12 cellular contexts compared by ENCODE assay signal in the genomic region with DNA sequence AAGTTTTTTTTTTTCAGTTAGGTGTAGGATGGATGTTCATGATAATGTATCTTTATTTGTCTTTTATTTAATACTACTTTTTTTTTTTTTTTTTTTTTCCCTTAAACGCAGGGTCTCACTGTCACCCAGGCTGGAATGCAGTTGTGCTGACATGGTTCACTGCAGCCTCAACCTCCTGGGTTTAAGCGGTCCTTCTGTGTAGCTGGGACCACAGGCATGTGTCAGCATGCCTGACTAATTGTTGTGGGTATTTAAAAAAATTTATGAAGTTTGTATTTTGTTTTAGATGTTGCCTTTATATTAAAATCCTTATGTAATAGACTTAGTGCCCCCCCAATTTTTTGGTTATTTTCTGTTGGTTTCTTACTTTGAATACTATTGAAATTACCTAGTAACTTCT. TPM values are rescaled to one million over a fixed set of nuclear protein-coding genes. Genes with fewer than 3 reads are reported as not detected.
DNase-seq lines count a peak whose midpoint lies in the region; ATAC-seq and TF ChIP-seq lines count a peak whose summit lies in the region.
"Had no signal": no experiment of that assay in that cellular context is flagged by ENCODE, and none has a peak within 500 bp of the region (broad histone marks: within the 10 kb centered on the region; RNA-seq: fewer than 3 reads in every experiment).

No MANE protein-coding gene starts in this region.

- H3K4me3 ChIP-seq in IMR-90 (ENCODE audit: insufficient read depth, low read depth, low read length) (no peak overlapping the region), astrocyte of the spinal cord (ENCODE audit: low read depth, low read length) (no peak overlapping the region), left lung (no peak overlapping the region)
- H3K4me3 ChIP-seq: tibial nerve had no signal

- intact Hi-C loops in IMR-90 (cut with micrococcal nuclease) (no loop called here), left lung (cut with DNase I) (no loop called here)

- no peak overlapping the region for H3K4me2 ChIP-seq in IMR-90 (ENCODE audit: low read depth, low read length)

- DNase-seq in activated CD4-positive, CD25-positive, alpha-beta regulatory T cell (lab: John Stamatoyannopoulos, UW), result no peak
- DNase-seq in IMR-90, result peak; percentile 64
- peak; percentile 58 for DNase-seq in astrocyte of the spinal cord (ENCODE audit: low read depth, low spot score)
- peak; percentile 57 for DNase-seq in non-pigmented ciliary epithelial cell (ENCODE audit: low read depth)
- no peak for DNase-seq in left lung
- DNase-seq in germinal center (ENCODE audit: low spot score), result no peak
- DNase-seq: activated CD4-positive, alpha-beta memory T cell treated with anti-CD3 and anti-CD28 coated beads, Interleukin-2, amount 10 ng/mL, durations not matched to agents 7 days and 5 days; SHP77; stimulated activated CD4-positive, alpha-beta T cell treated with anti-CD3 and anti-CD28 coated beads, Interleukin-1b, Interleukin-23, amount 100 ng/mL, for 48 hours had no signal

- H3K36me3 ChIP-seq in IMR-90 (ENCODE audit: control insufficient read depth, insufficient read depth, low read length) (no peaks in the 10 kb centered on the region), left lung (no peaks in the 10 kb centered on the region)
- H3K36me3 ChIP-seq: tibial nerve had no signal

- H4K20me1 ChIP-seq in IMR-90 (ENCODE audit: insufficient read depth, low read length), result peaks cover 18% of the 10 kb centered on the region

- H2BK15ac ChIP-seq in IMR-90 (ENCODE audit: low read depth, low read length), result no peak overlapping the region

- CTCF ChIA-PET in IMR-90 (lab: Yijun Ruan, JAX), result no interaction called here

- H2BK120ac ChIP-seq in IMR-90 (ENCODE audit: low read depth, low read length), result no peak overlapping the region

- no peak overlapping the region for H2AK9ac ChIP-seq in IMR-90 (replicated peaks; ENCODE audit: low read depth, low read length, poor library complexity)

- H2AFZ ChIP-seq in IMR-90 (replicated peaks; ENCODE audit: low read length, poor library complexity), result no peak overlapping the region

- H3K18ac ChIP-seq in IMR-90 (ENCODE audit: low read depth, low read length), result no peak overlapping the region

- no peak overlapping the region for H4K5ac ChIP-seq in IMR-90 (ENCODE audit: low read depth, low read length)

- H2BK5ac ChIP-seq in IMR-90 (ENCODE audit: low read depth, low read length, poor library complexity, severe bottlenecking), result no peak overlapping the region

- H4K8ac ChIP-seq in IMR-90 (ENCODE audit: low read depth in 2 of 2, low read length in 2 of 2), result no peak overlapping the region

- dilution Hi-C loops in IMR-90 (cut with HindIII; ENCODE audit: low sequenced_read_pairs, unreplicated experiment), result no loop called here

- POLR2A ChIA-PET in IMR-90 (lab: Charles Lee; ENCODE audit: unreplicated experiment), result interaction anchor here (0.6 kb wide), 2 partner anchors 29 to 152 kb away, joined by 4 read pairs; no protein-coding TSS in a partner anchor

- no peak overlapping the region for H2AK5ac ChIP-seq in IMR-90 (ENCODE audit: low read depth, low read length)

- peak; percentile 72 to 76 for ATAC-seq in activated CD4-positive, CD25-positive, alpha-beta regulatory T cell treated with anti-CD3 and anti-CD28 coated beads, Interleukin-2, amount 50 U/mL, for 24 hours
- ATAC-seq in IMR-90 (ENCODE audit: low read depth) (0 out of 2 replicates have a peak, but pooled peaks have one; percentile 23), left lung (no peak), GM19467 (IDR thresholded peaks at IDR 0.05; ENCODE audit: unreplicated experiment) (no peak)

- H3K9ac ChIP-seq in IMR-90 (ENCODE audit: low read depth, low read length), result no peak overlapping the region

- H3K27ac ChIP-seq in IMR-90 (ENCODE audit: insufficient read depth, low read length) (no peak overlapping the region), left lung (no peak overlapping the region)
- H3K27ac ChIP-seq: tibial nerve had no signal

- H3K4me1 ChIP-seq in IMR-90 (ENCODE audit: control insufficient read depth, insufficient read depth, low read length) (peaks cover 29% of the 10 kb centered on the region), left lung (peaks cover 8 to 31% of the 10 kb centered on the region in 2 donors)

- H3K9me3 ChIP-seq in IMR-90 (ENCODE audit: control insufficient read depth, insufficient read depth, low read length), result no peaks in the 10 kb centered on the region
- no peaks in the 10 kb centered on the region for H3K9me3 ChIP-seq in left lung
- H3K9me3 ChIP-seq: tibial nerve had no signal

- in situ Hi-C loops in IMR-90 (cut with MboI; ENCODE audit: low sequenced_read_pairs), result no loop called here
- in situ Hi-C loops in astrocyte of the spinal cord (cut with HindIII; ENCODE audit: low sequenced_read_pairs), result no loop called here

- TF ChIP-seq CTCF in IMR-90 (conservative IDR thresholded peaks at IDR 0.05; ENCODE audit: low read depth, low read length) (no peak), astrocyte of the spinal cord (IDR thresholded peaks at IDR 0.05; ENCODE audit: low read depth, low read length) (no peak), left lung (IDR thresholded peaks at IDR 0.05) (no peak)

- WGBS in IMR-90 (ENCODE audit: extremely low coverage in 2 of 2, insufficient read length in 1 of 2), 2 experiments, result no CpG with 5 or more reads among the region's 2 CpGs

- BruUV-seq in IMR-90 (replicated peaks; lab: Mats Ljungman, UMichigan), result no TSS peak

- H3K27me3 ChIP-seq in IMR-90 (ENCODE audit: control insufficient read depth, insufficient read depth, low read length), result no peaks in the 10 kb centered on the region
- H3K27me3 ChIP-seq in left lung, result no peaks in the 10 kb centered on the region
- H3K27me3 ChIP-seq: tibial nerve had no signal

- H3K4ac ChIP-seq in IMR-90 (ENCODE audit: low read depth, low read length), result no peak overlapping the region

- no peak overlapping the region for H3K56ac ChIP-seq in IMR-90 (ENCODE audit: extremely low read depth, insufficient read depth, low read length)

- TF ChIP-seq POLR2A in IMR-90 (IDR thresholded peaks at IDR 0.05; ENCODE audit: low read depth, low read length), result no peak

- peaks cover 23% of the 10 kb centered on the region for H3K9me1 ChIP-seq in IMR-90 (ENCODE audit: insufficient read depth, low read length)

- TF ChIP-seq RAD21 in IMR-90 (IDR thresholded peaks at IDR 0.05; ENCODE audit: low read length), result no peak

- no peak overlapping the region for H3K23ac ChIP-seq in IMR-90 (ENCODE audit: low read depth, low read length)

- H3K14ac ChIP-seq in IMR-90 (replicated peaks; ENCODE audit: low read depth, low read length), result no peak overlapping the region

- no peak overlapping the region for H4K91ac ChIP-seq in IMR-90 (ENCODE audit: insufficient read depth, low read depth, low read length)

- H2BK20ac ChIP-seq in IMR-90 (ENCODE audit: low read depth, low read length), result no peak overlapping the region

- peaks cover 34 to 68% of the 10 kb centered on the region in 2 experiments for H3K79me1 ChIP-seq in IMR-90 (ENCODE audit: low read depth in 1 of 2, low read length in 2 of 2)

TF ChIP-seq in IMR-90, 13 proteins besides CTCF, POLR2A, EP300 and RAD21:
- peak; percentile 26; the same call in 1 of the 2 replicates for TF ChIP-seq BHLHE40 (IDR thresholded peaks at IDR 0.05; ENCODE audit: low read depth, low read length)
- no peak for TF ChIP-seq CHD1 (IDR thresholded peaks at IDR 0.05; ENCODE audit: low read depth, low read length)
- no peak for TF ChIP-seq RCOR1 (IDR thresholded peaks at IDR 0.05; ENCODE audit: insufficient replicate concordance, low read length)

RNA-seq across cellular contexts. Expression of a gene that starts 42.6 kb away (rescaled TPM):
- total RNA-seq in IMR-90 (2012; rRNA removed) (27.2 and 29.0 TPM in 2 replicates), left lung (10 to 100 TPM; 34.5 to 41.4 TPM)
- 8.1 and 8.8 TPM in 2 replicates for polyA plus RNA-seq in IMR-90 (2012; rRNA removed)
- polyA plus RNA-seq in IMR-90 (2012; cell fraction: cytosol; rRNA removed), result 2.7 and 2.8 TPM in 2 replicates
- 5.1 and 16.2 TPM in 2 replicates for polyA plus RNA-seq in IMR-90 (2012; cell fraction: nucleus; rRNA removed; ENCODE audit: low replicate concordance)

Comparison
In these comparisons a context has a peak if more than half of its experiments do, and no peak if none do; other contexts are left out.
1. ATAC-seq: peak in activated CD4-positive, CD25-positive, alpha-beta regulatory T cell treated with anti-CD3 and anti-CD28 coated beads, Interleukin-2, amount 50 U/mL, for 24 hours (2 of 2) and IMR-90 (single experiment); none in left lung (single experiment) and GM19467 (single experiment).
2. DNase-seq: peak in IMR-90 (single experiment), astrocyte of the spinal cord (single experiment) and non-pigmented ciliary epithelial cell (single experiment); none in activated CD4-positive, CD25-positive, alpha-beta regulatory T cell (0 of 4), left lung (0 of 2) and germinal center (single experiment).